Comparison of ENCODE assay signal across 17 cellular contexts in genomic region chr10:74896788-74897527, GRCh38.
DNase-seq lines count a peak whose midpoint lies in the region; ATAC-seq and TF ChIP-seq lines count a peak whose summit lies in the region.
"Had no signal": no experiment of that assay in that cellular context is flagged by ENCODE, and none has a peak within 500 bp of the region (broad histone marks: within the 10 kb centered on the region; RNA-seq: fewer than 3 reads in every experiment).

No MANE protein-coding gene starts in this region.

- no peak overlapping the region for H2BK15ac ChIP-seq in H9 (ENCODE audit: low read depth, low read length)

- H2BK20ac ChIP-seq in H9 (ENCODE audit: low read depth, low read length, poor library complexity, severe bottlenecking): no peak overlapping the region

- H3K79me2 ChIP-seq in H9 (ENCODE audit: insufficient read depth, low read length): no peaks in the 10 kb centered on the region

- no peaks in the 10 kb centered on the region for H3K4me1 ChIP-seq in H9 (ENCODE audit: insufficient read depth, low read length)
- H3K4me1 ChIP-seq in SJCRH30: no peaks in the 10 kb centered on the region

- H4K5ac ChIP-seq in H9 (ENCODE audit: insufficient read length, low read depth, low read length): no peak overlapping the region

- no peak overlapping the region for H2BK120ac ChIP-seq in H9 (ENCODE audit: low read depth, low read length, poor library complexity, severe bottlenecking)

- no peak for ATAC-seq in activated T-helper 17 cell treated with anti-CD3 and anti-CD28 coated beads, Interleukin-2, amount 50 U/mL, for 72 hours (replicated peaks)
- ATAC-seq in natural killer cell (no peak), HG03565 (IDR thresholded peaks at IDR 0.05; ENCODE audit: unreplicated experiment) (no peak)
- ATAC-seq: HCT116, left colon had no signal

- H3K4me3 ChIP-seq in SJCRH30: no peak overlapping the region
- H3K4me3 ChIP-seq: SK-N-MC, tibial artery had no signal

- no peaks in the 10 kb centered on the region; the same call in 1 of the 2 replicates for H3K27me3 Mint-ChIP-seq in H9 (ENCODE audit: low read depth)
- no peaks in the 10 kb centered on the region for H3K27me3 Mint-ChIP-seq in activated T-helper 17 cell treated with anti-CD3 and anti-CD28 coated beads, Interleukin-2, amount 50 U/mL, for 72 hours
- H3K27me3 Mint-ChIP-seq in natural killer cell (ENCODE audit: low read depth in 2 of 2): no peaks in the 10 kb centered on the region
- H3K27me3 Mint-ChIP-seq: activated naive CD4-positive, alpha-beta T cell treated with anti-CD3 and anti-CD28 coated beads, Interleukin-2, amount 10 ng/mL, durations not matched to agents 7 days and 5 days had no signal

- no peak overlapping the region for H3K4ac ChIP-seq in H9 (ENCODE audit: low read depth, low read length)

- H2AFZ ChIP-seq in H9 (ENCODE audit: low read length): no peak overlapping the region

- TF ChIP-seq CTCF in H9 (conservative IDR thresholded peaks at IDR 0.05) (no peak), natural killer cell (IDR thresholded peaks at IDR 0.05) (no peak)

- H3K36me3 Mint-ChIP-seq in H9 (ENCODE audit: insufficient read depth in 1 of 3, low read depth in 3 of 3): no peaks in the 10 kb centered on the region
- no peaks in the 10 kb centered on the region for H3K36me3 Mint-ChIP-seq in activated T-helper 17 cell treated with anti-CD3 and anti-CD28 coated beads, Interleukin-2, amount 50 U/mL, for 72 hours (ENCODE audit: low read depth)
- H3K36me3 Mint-ChIP-seq in natural killer cell: no peaks in the 10 kb centered on the region

- H2BK5ac ChIP-seq in H9 (ENCODE audit: insufficient read length, low read length): no peak overlapping the region

- H3K27me3 ChIP-seq in H9 (ENCODE audit: insufficient read depth, low read length) (no peaks in the 10 kb centered on the region), SJCRH30 (no peaks in the 10 kb centered on the region)
- H3K27me3 ChIP-seq: tibial artery had no signal

- no peak overlapping the region for H3K18ac ChIP-seq in H9 (ENCODE audit: insufficient read length, low read depth, low read length)

- H3T11ph ChIP-seq in H9 (ENCODE audit: low read length): no peak overlapping the region

- no peaks in the 10 kb centered on the region for H3K9me3 ChIP-seq in H9 (ENCODE audit: control insufficient read depth, low read depth, low read length)
- H3K9me3 ChIP-seq in SJCRH30 (replicated peaks): no peaks in the 10 kb centered on the region
- H3K9me3 ChIP-seq: tibial artery had no signal

- H3K4me3 Mint-ChIP-seq in H9 (no peak overlapping the region), natural killer cell (no peak overlapping the region)
- peak overlapping the region; percentile 2 for H3K4me3 Mint-ChIP-seq in activated T-helper 17 cell treated with anti-CD3 and anti-CD28 coated beads, Interleukin-2, amount 50 U/mL, for 72 hours
- H3K4me3 Mint-ChIP-seq: activated naive CD4-positive, alpha-beta T cell treated with anti-CD3 and anti-CD28 coated beads, Interleukin-2, amount 10 ng/mL, durations not matched to agents 7 days and 5 days had no signal

- H3K23ac ChIP-seq in H9 (ENCODE audit: insufficient read length, low read depth, low read length): no peak overlapping the region

- no peak overlapping the region for H3K14ac ChIP-seq in H9 (ENCODE audit: insufficient read depth, low read length)

- H3K27ac Mint-ChIP-seq in H9 (peak overlapping the region in 2 of 3 experiments; percentile 41 to 89; a peak in 4 of 7 replicates), natural killer cell (peak overlapping the region; percentile 76 to 81)
- H3K27ac Mint-ChIP-seq in activated T-helper 17 cell treated with anti-CD3 and anti-CD28 coated beads, Interleukin-2, amount 50 U/mL, for 72 hours: peak overlapping the region; percentile 6
- H3K27ac Mint-ChIP-seq: activated naive CD4-positive, alpha-beta T cell treated with anti-CD3 and anti-CD28 coated beads, Interleukin-2, amount 10 ng/mL, durations not matched to agents 7 days and 5 days had no signal

- no peak overlapping the region for H3K56ac ChIP-seq in H9 (ENCODE audit: insufficient read length, low read depth, low read length)

- H4K91ac ChIP-seq in H9 (ENCODE audit: insufficient read length, low read depth, low read length): no peak overlapping the region

- no peaks in the 10 kb centered on the region for H4K20me1 ChIP-seq in H9 (ENCODE audit: control insufficient read depth, insufficient read depth, insufficient read length)

- no peak overlapping the region for H4K8ac ChIP-seq in H9 (replicated peaks; ENCODE audit: insufficient read length, low read depth, low read length)

- H3K9ac ChIP-seq in H9 (ENCODE audit: extremely low read depth, insufficient read length, low read length): no peak overlapping the region

- DNase-seq in NCI-H82 (lab: John Stamatoyannopoulos, UW) (peak; percentile 10), NCI-H82 treated with DMSO at 0.1 percent for 48 hours (lab: John Stamatoyannopoulos, UW; ENCODE audit: unreplicated experiment) (no peak), H9 (no peak), natural killer cell (no peak), SJCRH30 (no peak), NCI-H1092 (lab: John Stamatoyannopoulos, UW) (no peak)
- DNase-seq: activated naive CD4-positive, alpha-beta T cell treated with anti-CD3 and anti-CD28 coated beads, Interleukin-2, amount 10 ng/mL, durations not matched to agents 7 days and 5 days; hypothalamus; left colon; NCI-H1105 treated with DMSO at 0.1 percent for 48 hours; NCI-H226; stimulated activated CD4-positive, alpha-beta T cell treated with anti-CD3 and anti-CD28 coated beads, Interleukin-4, amount 100 ng/mL, for 4 hours; tibial artery had no signal

- no peak overlapping the region for H2AK5ac ChIP-seq in H9 (ENCODE audit: insufficient read length, low read length)

- intact Hi-C loops in natural killer cell (cut with micrococcal nuclease): no loop called here

- H3K4me1 Mint-ChIP-seq in H9 (peaks cover 10 to 13% of the 10 kb centered on the region in 2 experiments; a peak in 3 of 4 replicates), natural killer cell (peaks cover 66 to 70% of the 10 kb centered on the region in 2 donors)
- H3K4me1 Mint-ChIP-seq in activated T-helper 17 cell treated with anti-CD3 and anti-CD28 coated beads, Interleukin-2, amount 50 U/mL, for 72 hours: peaks cover 48% of the 10 kb centered on the region

- H3K9me3 Mint-ChIP-seq in H9: no peaks in the 10 kb centered on the region
- no peaks in the 10 kb centered on the region for H3K9me3 Mint-ChIP-seq in activated T-helper 17 cell treated with anti-CD3 and anti-CD28 coated beads, Interleukin-2, amount 50 U/mL, for 72 hours
- H3K9me3 Mint-ChIP-seq in natural killer cell: no peaks in the 10 kb centered on the region

- H3K27ac ChIP-seq in H9 (ENCODE audit: insufficient read length, low read depth, low read length) (no peak overlapping the region), SJCRH30 (no peak overlapping the region)
- H3K27ac ChIP-seq: SK-N-MC, tibial artery had no signal

- WGBS in H9 (ENCODE audit: extremely low coverage, insufficient read length, low lambda C conversion rate): no CpG with 5 or more reads among the region's 5 CpGs

- no peaks in the 10 kb centered on the region for H3K36me3 ChIP-seq in SJCRH30
- H3K36me3 ChIP-seq: tibial artery had no signal

- no peak overlapping the region for H2BK12ac ChIP-seq in H9 (ENCODE audit: insufficient read length, low read depth, low read length)

- no peak overlapping the region for H3K4me2 ChIP-seq in H9 (ENCODE audit: insufficient read depth, insufficient read length, low read length)

- no peaks in the 10 kb centered on the region for H3K23me2 ChIP-seq in H9 (ENCODE audit: insufficient read length, low read depth, low read length, poor library complexity, severe bottlenecking)

- no peaks in the 10 kb centered on the region for H3K79me1 ChIP-seq in H9 (ENCODE audit: insufficient read depth, low read depth, low read length, poor library complexity, severe bottlenecking)

Comparison
In these comparisons a context has a peak if more than half of its experiments do, and no peak if none do; other contexts are left out.
1. H3K27ac Mint-ChIP-seq: peak in every context shown above with its lines; median percentile 78 in natural killer cell; 65 in H9; 6 in activated T-helper 17 cell treated with anti-CD3 and anti-CD28 coated beads, Interleukin-2, amount 50 U/mL, for 72 hours.